In genomic region chr22:40592352-40593113, GRCh38 we compare ENCODE assay signal across 1 cellular context.
TF ChIP-seq lines count a peak whose summit lies in the region.

No MANE protein-coding gene starts in this region.

TF ChIP-seq in GM12878, 131 proteins besides CTCF, POLR2A, EP300 and RAD21 (continued from another document):
- TF ChIP-seq ZNF687 (IDR thresholded peaks at IDR 0.05) (no peak), ZNF274 (IDR thresholded peaks at IDR 0.05; ENCODE audit: insufficient read depth, insufficient read length) (no peak), FOXM1 (IDR thresholded peaks at IDR 0.05; ENCODE audit: low read depth, low read length) (peak; percentile 67; the same call in 1 of the 2 replicates), CBFB (IDR thresholded peaks at IDR 0.05; ENCODE audit: low read depth) (no peak)
